In the genomic region with DNA sequence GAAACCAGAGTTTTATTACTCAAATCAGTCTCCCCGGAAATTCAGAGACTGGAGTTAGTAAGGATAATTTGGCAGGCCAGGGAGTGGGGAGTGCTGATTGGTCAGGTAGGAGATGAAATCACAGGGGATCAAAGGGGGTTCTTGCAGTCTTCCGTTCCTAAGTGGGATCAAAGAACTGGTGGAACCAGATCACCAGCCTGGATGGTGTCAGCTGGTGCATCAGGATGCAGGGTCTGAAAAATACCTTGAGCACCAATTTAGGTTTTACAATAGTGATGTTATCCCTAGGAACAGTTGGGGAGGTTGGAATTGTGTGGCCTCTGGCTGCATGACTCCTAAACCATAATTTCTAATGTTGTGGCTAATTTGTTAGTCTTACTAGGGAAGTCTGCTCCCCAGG, we compare ENCODE assay signal across 17 cellular contexts.
"Had no signal": no experiment of that assay in that cellular context is flagged by ENCODE, and none has a peak within 500 bp of the region (broad histone marks: within the 10 kb centered on the region; RNA-seq: fewer than 3 reads in every experiment).

No MANE protein-coding gene starts in this region.

- H3K4me3 Mint-ChIP-seq: activated B cell treated with CpG ODN at 0.5 μM for 24 hours, endodermal cell, T-helper 17 cell had no signal

- H3K4me1 ChIP-seq: thyroid gland had no signal

- H3K27me3 Mint-ChIP-seq: activated B cell treated with CpG ODN at 0.5 μM for 24 hours, T-helper 17 cell had no signal

- H3K9me3 Mint-ChIP-seq: activated B cell treated with CpG ODN at 0.5 μM for 24 hours, endodermal cell had no signal

- H3K4me3 ChIP-seq: dorsolateral prefrontal cortex, heart right ventricle, lung, thyroid gland had no signal

- FAIRE-seq: astrocyte, frontal cortex had no signal

- H3K27me3 ChIP-seq: dorsolateral prefrontal cortex, heart right ventricle, thyroid gland had no signal

- DNase-seq: activated B cell treated with CpG ODN at 0.5 μM for 24 hours; activated CD4-positive, alpha-beta T cell treated with anti-CD3 and anti-CD28 coated beads for 48 hours; activated CD8-positive, alpha-beta memory T cell treated with anti-CD3 and anti-CD28 coated beads, Interleukin-2, amount 50 U/mL, for 48 hours; activated gamma-delta T cell treated with Interleukin-2 at 50 U/mL for 16 hours; activated T-cell treated with anti-CD3 and anti-CD28 coated beads, Interleukin-2, amount 50 U/mL, for 72 hours; dorsolateral prefrontal cortex; endodermal cell; heart right ventricle; left colon; midbrain; stimulated activated CD4-positive, alpha-beta T cell treated with anti-CD3 and anti-CD28 coated beads, Interleukin-12 subunit alpha, Interleukin-12 subunit beta, amount 100 ng/mL, for 4 hours; stimulated activated CD4-positive, alpha-beta T cell treated with anti-CD3 and anti-CD28 coated beads, Interleukin-2, amount 100 ng/mL, for 24 hours; T-helper 17 cell; thyroid gland had no signal

- H3K27ac Mint-ChIP-seq: activated T-cell treated with anti-CD3 and anti-CD28 coated beads, Interleukin-2, amount 50 U/mL, for 72 hours; endodermal cell; T-helper 17 cell had no signal

- H3K9me3 ChIP-seq: heart right ventricle, thyroid gland had no signal

- H3K27ac ChIP-seq: dorsolateral prefrontal cortex, thyroid gland had no signal

- H3K36me3 ChIP-seq: heart right ventricle, thyroid gland had no signal

- ATAC-seq: activated T-cell treated with anti-CD3 and anti-CD28 coated beads, Interleukin-2, amount 50 U/mL, for 72 hours; heart right ventricle; T-helper 17 cell had no signal
